20 cellular contexts compared by ENCODE assay signal in the genomic region with DNA sequence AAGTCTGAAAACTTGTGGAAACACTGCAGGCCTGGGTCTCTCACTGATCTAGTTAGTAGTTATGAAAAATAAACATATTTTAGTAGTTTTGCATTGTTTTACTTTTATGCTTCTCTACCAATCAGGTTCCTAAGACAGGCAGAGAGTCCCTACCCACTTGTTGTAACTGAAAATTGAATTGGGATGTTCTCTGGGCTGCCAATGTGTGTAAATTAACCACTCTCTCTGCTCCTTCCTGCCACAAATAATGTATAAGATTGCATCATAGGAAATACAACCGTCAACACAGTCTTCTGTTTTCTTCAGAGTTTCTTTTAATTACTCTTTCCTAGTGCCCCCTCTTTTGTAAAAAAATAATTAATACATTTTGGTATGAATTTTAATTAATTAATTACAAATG.
"Had no signal": no experiment of that assay in that cellular context is flagged by ENCODE, and none has a peak within 500 bp of the region (broad histone marks: within the 10 kb centered on the region; RNA-seq: fewer than 3 reads in every experiment).

No MANE protein-coding gene starts in this region.

- ATAC-seq: activated CD8-positive, alpha-beta memory T cell treated with anti-CD3 and anti-CD28 coated beads, Interleukin-2, amount 10 ng/mL, durations not matched to agents 7 days and 5 days; effector memory CD8-positive, alpha-beta T cell; heart right ventricle; left ventricle myocardium superior had no signal

- H3K9me3 ChIP-seq: esophagus squamous epithelium, heart right ventricle, tibial artery had no signal

- H3K36me3 ChIP-seq: cardiac muscle cell, esophagus squamous epithelium, heart right ventricle, tibial artery had no signal

- H3K4me3 ChIP-seq: cardiac muscle cell, esophagus squamous epithelium, heart right ventricle, tibial artery had no signal

- H3K27me3 ChIP-seq: cardiac muscle cell, esophagus squamous epithelium, heart right ventricle, tibial artery had no signal

- H3K27ac ChIP-seq: cardiac muscle cell, esophagus squamous epithelium, heart right ventricle, tibial artery had no signal

- DNase-seq: activated CD4-positive, alpha-beta memory T cell treated with anti-CD3 and anti-CD28 coated beads, Interleukin-2, amount 10 ng/mL, durations not matched to agents 7 days and 5 days; activated CD4-positive, alpha-beta T cell treated with anti-CD3 and anti-CD28 coated beads for 48 hours; activated CD4-positive, CD25-positive, alpha-beta regulatory T cell; activated CD8-positive, alpha-beta memory T cell treated with anti-CD3 and anti-CD28 coated beads, Interleukin-2, amount 10 ng/mL, durations not matched to agents 7 days and 5 days; activated naive CD4-positive, alpha-beta T cell treated with Interleukin-2 at 50 U/mL for 16 hours; activated naive CD8-positive, alpha-beta T cell treated with anti-CD3 and anti-CD28 coated beads, Interleukin-2, amount 10 ng/mL, durations not matched to agents 7 days and 5 days; amygdala; dermis blood vessel endothelial cell; effector memory CD8-positive, alpha-beta T cell; esophagus squamous epithelium; heart right ventricle; immature natural killer cell; kidney glomerular epithelial cell; left ventricle myocardium superior; occipital lobe; stimulated activated CD4-positive, alpha-beta T cell treated with anti-CD3 and anti-CD28 coated beads, Interleukin-12 subunit alpha, Interleukin-12 subunit beta, amount 100 ng/mL, for 4 hours; stimulated activated CD4-positive, alpha-beta T cell treated with anti-CD3 and anti-CD28 coated beads, Interleukin-1b, Interleukin-23, amount 100 ng/mL, for 48 hours; stimulated activated naive CD4-positive, alpha-beta T cell treated with Interleukin-2 at 50 U/mL for 16 hours; tibial artery had no signal

- H3K4me1 ChIP-seq: esophagus squamous epithelium, tibial artery had no signal
